Comparison of ENCODE assay signal across 8 cellular contexts in the genomic region with DNA sequence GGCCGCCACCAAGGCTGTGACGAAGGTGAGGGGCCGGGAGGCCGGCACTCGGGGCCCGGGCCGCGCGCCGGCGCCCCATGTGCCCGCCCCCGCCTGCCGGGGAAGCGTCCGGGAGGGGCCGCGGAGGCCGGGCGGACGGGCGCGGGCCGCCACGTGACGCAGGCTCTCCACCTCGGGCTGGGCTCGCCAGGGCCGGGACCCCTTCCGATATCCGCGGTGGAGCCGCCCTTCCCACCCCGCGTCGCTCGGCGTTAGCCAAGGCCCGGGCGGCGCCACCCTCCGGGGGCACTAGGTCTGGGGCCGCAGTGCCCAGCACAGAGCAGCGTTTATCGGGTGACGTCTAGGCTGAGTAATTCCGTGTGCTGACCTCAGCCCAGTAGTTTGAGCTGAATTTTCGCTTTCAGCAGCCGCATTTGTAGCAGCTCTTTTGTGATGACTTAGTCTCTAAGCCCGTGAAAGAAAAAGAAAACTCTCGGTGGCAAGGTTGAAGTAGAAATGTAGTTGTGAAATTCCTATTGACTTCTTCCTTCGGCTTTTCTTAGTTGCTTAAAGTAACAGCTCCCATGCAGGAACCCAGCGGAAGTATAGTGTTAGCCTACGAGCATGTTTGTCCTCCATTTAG. TPM values are rescaled to one million over a fixed set of nuclear protein-coding genes. Genes with fewer than 3 reads are reported as not detected.
DNase-seq lines count a peak whose midpoint lies in the region; ATAC-seq and TF ChIP-seq lines count a peak whose summit lies in the region.

No MANE protein-coding gene starts in this region.

- intact Hi-C loops in left ventricle myocardium inferior (cut with micrococcal nuclease), result loop anchor here (10.0 kb wide), 1 partner anchor 850 kb away; the partner anchor contains the start of gene NPHP3

- H3K4me1 ChIP-seq in left ventricle myocardium inferior, result peaks cover 80% of the 10 kb centered on the region

- no peaks in the 10 kb centered on the region for H3K27me3 ChIP-seq in left ventricle myocardium inferior (ENCODE audit: low read depth)

- peak overlapping the region; percentile 95 for H3K4me3 Mint-ChIP-seq in activated naive CD8-positive, alpha-beta T cell treated with anti-CD3 and anti-CD28 coated beads, Interleukin-2, amount 10 ng/mL, durations not matched to agents 7 days and 5 days

- DNase-seq in GM10266 (ENCODE audit: extremely low spot score) (peak; percentile 78), left ventricle myocardium inferior (peak; percentile 76), retinal pigment epithelial cell (ENCODE audit: low read depth) (no peak), SW 1271 (lab: John Stamatoyannopoulos, UW) (no peak), NCI-H2107 (lab: John Stamatoyannopoulos, UW) (no peak)
- DNase-seq in activated naive CD8-positive, alpha-beta T cell treated with anti-CD3 and anti-CD28 coated beads, Interleukin-2, amount 10 ng/mL, durations not matched to agents 7 days and 5 days, result peak; percentile 81

- no peaks in the 10 kb centered on the region for H3K9me3 ChIP-seq in left ventricle myocardium inferior (replicated peaks)

- peak overlapping the region; percentile 98 for H3K27ac ChIP-seq in left ventricle myocardium inferior (replicated peaks)

- H3K27me3 Mint-ChIP-seq in activated naive CD8-positive, alpha-beta T cell treated with anti-CD3 and anti-CD28 coated beads, Interleukin-2, amount 10 ng/mL, durations not matched to agents 7 days and 5 days, result no peaks in the 10 kb centered on the region

- peak; percentile 34 for ATAC-seq in HG02571 (IDR thresholded peaks at IDR 0.05; ENCODE audit: unreplicated experiment)
- ATAC-seq in activated naive CD8-positive, alpha-beta T cell treated with anti-CD3 and anti-CD28 coated beads, Interleukin-2, amount 10 ng/mL, durations not matched to agents 7 days and 5 days (ENCODE audit: low read depth), result peak; percentile 24

- peaks cover 35% of the 10 kb centered on the region for H3K36me3 Mint-ChIP-seq in activated naive CD8-positive, alpha-beta T cell treated with anti-CD3 and anti-CD28 coated beads, Interleukin-2, amount 10 ng/mL, durations not matched to agents 7 days and 5 days

- no peak for TF ChIP-seq CTCF in GM10266 (IDR thresholded peaks at IDR 0.05; ENCODE audit: control insufficient read depth, insufficient read depth, low read depth, missing control alignments)
- peak; percentile 32 for TF ChIP-seq CTCF in left ventricle myocardium inferior (IDR thresholded peaks at IDR 0.05; ENCODE audit: borderline replicate concordance)
- TF ChIP-seq CTCF in retinal pigment epithelial cell (conservative IDR thresholded peaks at IDR 0.05; ENCODE audit: low read depth, low read length), result no peak

- peaks cover 53% of the 10 kb centered on the region for H3K4me1 Mint-ChIP-seq in activated naive CD8-positive, alpha-beta T cell treated with anti-CD3 and anti-CD28 coated beads, Interleukin-2, amount 10 ng/mL, durations not matched to agents 7 days and 5 days

- POLR2A ChIA-PET in activated naive CD8-positive, alpha-beta T cell treated with anti-CD3 and anti-CD28 coated beads, Interleukin-2, amount 10 ng/mL, durations not matched to agents 7 days and 5 days (lab: Charles Lee), result interaction anchor here (0.6 to 6.4 kb wide), 17 partner anchors 9 to 1157 kb away, joined by 3 to 119 read pairs (median 4); partner anchors contain the start of genes ANAPC13, CEP63, DNAJC13 and TOPBP1

- no peaks in the 10 kb centered on the region for H3K9me3 Mint-ChIP-seq in activated naive CD8-positive, alpha-beta T cell treated with anti-CD3 and anti-CD28 coated beads, Interleukin-2, amount 10 ng/mL, durations not matched to agents 7 days and 5 days

- peak overlapping the region; percentile 89 for H3K4me3 ChIP-seq in left ventricle myocardium inferior
- peak overlapping the region; percentile 98 for H3K4me3 ChIP-seq in retinal pigment epithelial cell (ENCODE audit: low read length)

- H3K27ac Mint-ChIP-seq in activated naive CD8-positive, alpha-beta T cell treated with anti-CD3 and anti-CD28 coated beads, Interleukin-2, amount 10 ng/mL, durations not matched to agents 7 days and 5 days, result peak overlapping the region; percentile 96

- H3K36me3 ChIP-seq in left ventricle myocardium inferior, result peaks cover 41% of the 10 kb centered on the region

TF ChIP-seq in PFSK-1, 5 proteins besides CTCF, POLR2A, EP300 and RAD21:
- TF ChIP-seq FOXP2 (optimal IDR thresholded peaks at IDR 0.05; ENCODE audit: borderline replicate concordance, extremely low read depth, extremely low read length, insufficient read depth) (peak; percentile 24), SIN3A (IDR thresholded peaks at IDR 0.05; ENCODE audit: borderline replicate concordance, insufficient read depth, low read length) (no peak), TAF1 (IDR thresholded peaks at IDR 0.05; ENCODE audit: borderline replicate concordance, insufficient read depth, low read length) (0 out of 2 replicates have a peak, but pooled peaks have one; percentile 9), POLR2AphosphoS5 (IDR thresholded peaks at IDR 0.05; ENCODE audit: low read depth, low read length) (no peak), REST (IDR thresholded peaks at IDR 0.05; ENCODE audit: insufficient read depth in 1 of 2, low read depth in 2 of 2, low read length in 2 of 2) (no peak)

RNA-seq across cellular contexts. Expression of gene CDV3, which starts 0.9 kb away (rescaled TPM):
- 105 TPM for polyA plus RNA-seq in PFSK-1 (2012; ENCODE audit: insufficient read length, low read depth)
- total RNA-seq in activated naive CD8-positive, alpha-beta T cell treated with anti-CD3 and anti-CD28 coated beads, Interleukin-2, amount 10 ng/mL, durations not matched to agents 7 days and 5 days, result 100 to 1,000 TPM; 183 to 200 TPM
- 134 TPM for total RNA-seq in left ventricle myocardium inferior

Comparison
In these comparisons a context has a peak if more than half of its experiments do, and no peak if none do; other contexts are left out.
1. DNase-seq: peak in GM10266 (single experiment), activated naive CD8-positive, alpha-beta T cell treated with anti-CD3 and anti-CD28 coated beads, Interleukin-2, amount 10 ng/mL, durations not matched to agents 7 days and 5 days (single experiment) and left ventricle myocardium inferior (single experiment); none in retinal pigment epithelial cell (single experiment), SW 1271 (0 of 2) and NCI-H2107 (single experiment).